8 cellular contexts compared by ENCODE assay signal in genomic region chr17:4739122-4740024, GRCh38. TPM values are rescaled to one million over a fixed set of nuclear protein-coding genes. Genes with fewer than 3 reads are reported as not detected.
DNase-seq lines count a peak whose midpoint lies in the region; ATAC-seq and TF ChIP-seq lines count a peak whose summit lies in the region.

A gene with protein sequence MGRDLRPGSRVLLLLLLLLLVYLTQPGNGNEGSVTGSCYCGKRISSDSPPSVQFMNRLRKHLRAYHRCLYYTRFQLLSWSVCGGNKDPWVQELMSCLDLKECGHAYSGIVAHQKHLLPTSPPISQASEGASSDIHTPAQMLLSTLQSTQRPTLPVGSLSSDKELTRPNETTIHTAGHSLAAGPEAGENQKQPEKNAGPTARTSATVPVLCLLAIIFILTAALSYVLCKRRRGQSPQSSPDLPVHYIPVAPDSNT (minus strand): TSS chr17:4739928. CDS start chr17:4739339, 589 bp downstream.
TSS of gene ZMYND15 (plus strand) at chr17:4739833. CDS start at chr17:4740549, 716 bp downstream.

- H3K27me3 ChIP-seq in WERI-Rb-1 (ENCODE audit: insufficient read depth, low read depth, severe bottlenecking) = peaks cover 16% of the 10 kb centered on the region
- H3K27me3 ChIP-seq in layer of hippocampus (ENCODE audit: control insufficient read depth, insufficient read depth, low read length) = no peaks in the 10 kb centered on the region

- no peaks in the 10 kb centered on the region for H3K9me3 ChIP-seq in WERI-Rb-1 (ENCODE audit: severe bottlenecking)

- peaks cover 9% of the 10 kb centered on the region for H3K4me1 Mint-ChIP-seq in chondrocyte (ENCODE audit: low read depth)

- DNase-seq in COLO829 (ENCODE audit: low spot score) = peak; percentile 27
- DNase-seq in WERI-Rb-1 = peak; percentile 38
- no peak for DNase-seq in chondrocyte (ENCODE audit: low spot score)
- peak; percentile 44 for DNase-seq in stimulated activated CD4-positive, alpha-beta T cell treated with anti-CD3 and anti-CD28 coated beads, Interleukin-2, amount 100 ng/mL, for 4 hours (ENCODE audit: low read depth)
- DNase-seq in OCI-M2 (lab: John Stamatoyannopoulos, UW; ENCODE audit: unreplicated experiment) = no peak

- H3K36me3 Mint-ChIP-seq in chondrocyte (ENCODE audit: low read depth) = no peaks in the 10 kb centered on the region

- 0 out of 2 replicates have a peak, but pooled peaks cover 3% of the 10 kb centered on the region for H3K36me3 ChIP-seq in WERI-Rb-1

- ATAC-seq in HG03432 (IDR thresholded peaks at IDR 0.05; ENCODE audit: unreplicated experiment) (peak; percentile 65), GM18873 (IDR thresholded peaks at IDR 0.05; ENCODE audit: low FRiP score, unreplicated experiment) (no peak)

- peak within 1 kb of the TSS; percentile 27 for H3K27ac Mint-ChIP-seq in chondrocyte (ENCODE audit: unreplicated experiment)

- TF ChIP-seq CTCF in WERI-Rb-1 (IDR thresholded peaks at IDR 0.05; ENCODE audit: low read depth, low read length) = no peak
- TF ChIP-seq CTCF in chondrocyte (IDR thresholded peaks at IDR 0.05) = peak; percentile 11

- H3K9me3 Mint-ChIP-seq in chondrocyte (ENCODE audit: low read depth) = no peaks in the 10 kb centered on the region

- H3K27ac ChIP-seq in WERI-Rb-1 = peak within 1 kb of the TSS; percentile 33
- H3K27ac ChIP-seq in layer of hippocampus (ENCODE audit: low read depth, low read length) = peak within 1 kb of the TSS; percentile 65

- peaks cover 11% of the 10 kb centered on the region for H3K27me3 Mint-ChIP-seq in chondrocyte (ENCODE audit: low read depth)

- H3K4me3 ChIP-seq in WERI-Rb-1 (ENCODE audit: low read depth, low read length) = peak within 1 kb of the TSS; percentile 68

- peak within 1 kb of the TSS; percentile 67 for H3K4me3 Mint-ChIP-seq in chondrocyte (ENCODE audit: unreplicated experiment)

RNA-seq across cellular contexts. Expression of the first gene that starts in this region (rescaled TPM):
- total RNA-seq in chondrocyte = 4.7 to 8.0 TPM (median 5.4 TPM) in 3 replicates

RNA-seq across cellular contexts. Expression of gene ZMYND15, which starts in this region (rescaled TPM):
- 0.23 to 0.48 TPM (median 0.45 TPM) in 3 replicates for total RNA-seq in chondrocyte

Comparison
In these comparisons a context has a peak if more than half of its experiments do, and no peak if none do; other contexts are left out.
1. DNase-seq: peak in COLO829 (single experiment), WERI-Rb-1 (single experiment) and stimulated activated CD4-positive, alpha-beta T cell treated with anti-CD3 and anti-CD28 coated beads, Interleukin-2, amount 100 ng/mL, for 4 hours (single experiment); none in chondrocyte (single experiment) and OCI-M2 (single experiment).